In the genomic region with DNA sequence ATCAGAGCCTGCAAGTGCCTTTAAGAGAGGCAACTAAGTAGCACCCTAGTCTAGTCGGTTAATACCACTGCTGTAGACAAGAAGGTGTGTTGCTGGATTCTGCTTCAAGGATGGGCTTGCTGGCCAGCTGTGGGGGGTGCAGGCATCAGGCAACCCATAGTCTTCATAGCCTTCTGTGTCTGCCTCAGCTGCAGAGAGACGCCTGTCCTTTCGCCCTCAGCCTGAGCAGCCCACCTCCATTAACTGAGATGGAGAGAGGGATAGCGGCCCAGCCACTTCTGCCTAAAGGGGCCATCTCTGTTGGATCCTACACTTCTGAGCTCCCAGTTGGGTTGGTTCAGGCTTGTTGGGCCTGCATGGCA, we compare ENCODE assay signal across 1 cellular context.
TF ChIP-seq lines count a peak whose summit lies in the region.

No MANE protein-coding gene starts in this region.

TF ChIP-seq in H1, 55 proteins besides CTCF, POLR2A, EP300 and RAD21 (continued from another document):
- TF ChIP-seq, protein P1, sequence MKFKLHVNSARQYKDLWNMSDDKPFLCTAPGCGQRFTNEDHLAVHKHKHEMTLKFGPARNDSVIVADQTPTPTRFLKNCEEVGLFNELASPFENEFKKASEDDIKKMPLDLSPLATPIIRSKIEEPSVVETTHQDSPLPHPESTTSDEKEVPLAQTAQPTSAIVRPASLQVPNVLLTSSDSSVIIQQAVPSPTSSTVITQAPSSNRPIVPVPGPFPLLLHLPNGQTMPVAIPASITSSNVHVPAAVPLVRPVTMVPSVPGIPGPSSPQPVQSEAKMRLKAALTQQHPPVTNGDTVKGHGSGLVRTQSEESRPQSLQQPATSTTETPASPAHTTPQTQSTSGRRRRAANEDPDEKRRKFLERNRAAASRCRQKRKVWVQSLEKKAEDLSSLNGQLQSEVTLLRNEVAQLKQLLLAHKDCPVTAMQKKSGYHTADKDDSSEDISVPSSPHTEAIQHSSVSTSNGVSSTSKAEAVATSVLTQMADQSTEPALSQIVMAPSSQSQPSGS (IDR thresholded peaks at IDR 0.05; ENCODE audit: low read length) = no peak
- no peak for TF ChIP-seq KDM5A (IDR thresholded peaks at IDR 0.05; ENCODE audit: low read length)
- TF ChIP-seq KDM1A (IDR thresholded peaks at IDR 0.05; ENCODE audit: borderline replicate concordance, low read length) = no peak
- TF ChIP-seq HDAC6 (IDR thresholded peaks at IDR 0.05; ENCODE audit: low read depth, low read length) = no peak
- TF ChIP-seq NRF1 (IDR thresholded peaks at IDR 0.05; ENCODE audit: low read depth, low read length) = no peak
- TF ChIP-seq BACH1 (IDR thresholded peaks at IDR 0.05; ENCODE audit: low read length) = no peak
- TF ChIP-seq, protein P2, sequence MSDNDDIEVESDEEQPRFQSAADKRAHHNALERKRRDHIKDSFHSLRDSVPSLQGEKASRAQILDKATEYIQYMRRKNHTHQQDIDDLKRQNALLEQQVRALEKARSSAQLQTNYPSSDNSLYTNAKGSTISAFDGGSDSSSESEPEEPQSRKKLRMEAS (IDR thresholded peaks at IDR 0.05) = no peak
- TF ChIP-seq, protein P3, sequence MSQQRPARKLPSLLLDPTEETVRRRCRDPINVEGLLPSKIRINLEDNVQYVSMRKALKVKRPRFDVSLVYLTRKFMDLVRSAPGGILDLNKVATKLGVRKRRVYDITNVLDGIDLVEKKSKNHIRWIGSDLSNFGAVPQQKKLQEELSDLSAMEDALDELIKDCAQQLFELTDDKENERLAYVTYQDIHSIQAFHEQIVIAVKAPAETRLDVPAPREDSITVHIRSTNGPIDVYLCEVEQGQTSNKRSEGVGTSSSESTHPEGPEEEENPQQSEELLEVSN (IDR thresholded peaks at IDR 0.05) = no peak
- TF ChIP-seq TCF12 (IDR thresholded peaks at IDR 0.05; ENCODE audit: low read depth, low read length) = no peak
- no peak for TF ChIP-seq JUND (IDR thresholded peaks at IDR 0.05; ENCODE audit: low read length)
- no peak for TF ChIP-seq SIRT6 (IDR thresholded peaks at IDR 0.05; ENCODE audit: low read length)
- no peak for TF ChIP-seq POU5F1 (IDR thresholded peaks at IDR 0.05; ENCODE audit: low read depth, low read length)
